In the genomic region with DNA sequence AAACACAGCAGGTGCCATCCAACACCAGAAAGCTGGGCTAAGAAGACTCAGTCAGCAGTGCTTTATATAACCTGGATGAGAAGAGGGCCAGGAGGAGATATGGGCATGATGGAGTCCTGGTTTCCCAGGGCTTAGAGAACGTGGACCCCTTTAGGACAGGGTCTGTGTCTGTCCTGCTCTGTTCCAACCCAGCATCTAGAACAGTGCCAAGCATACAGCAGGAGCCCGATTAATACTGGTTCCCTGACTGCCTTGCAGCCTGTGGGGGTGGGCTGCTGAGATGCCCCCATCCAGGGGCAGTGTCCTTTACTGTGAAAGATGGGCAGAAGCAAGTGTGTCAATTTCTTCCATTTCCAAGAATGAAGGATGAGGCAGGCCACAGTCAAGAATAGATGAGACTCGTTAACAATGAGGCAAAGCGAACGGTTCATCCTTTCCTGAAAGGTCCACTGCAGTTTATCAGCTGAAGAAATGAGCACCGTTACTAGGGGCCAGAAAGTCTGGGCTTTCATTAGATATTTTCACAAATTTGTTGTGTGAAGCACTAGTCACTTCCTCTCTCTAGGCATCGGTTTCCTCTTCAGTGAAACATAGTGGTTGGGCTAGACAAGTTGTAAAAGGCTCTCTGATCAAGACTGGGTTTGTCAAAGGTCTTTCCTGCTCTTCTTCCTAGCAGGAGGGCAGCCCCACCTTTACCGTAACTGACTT, we compare ENCODE assay signal across 1 cellular context.
TF ChIP-seq lines count a peak whose summit lies in the region.

No MANE protein-coding gene starts in this region.

TF ChIP-seq in GM12878, 131 proteins besides CTCF, POLR2A, EP300 and RAD21 (continued from another document):
- TF ChIP-seq, protein P1, sequence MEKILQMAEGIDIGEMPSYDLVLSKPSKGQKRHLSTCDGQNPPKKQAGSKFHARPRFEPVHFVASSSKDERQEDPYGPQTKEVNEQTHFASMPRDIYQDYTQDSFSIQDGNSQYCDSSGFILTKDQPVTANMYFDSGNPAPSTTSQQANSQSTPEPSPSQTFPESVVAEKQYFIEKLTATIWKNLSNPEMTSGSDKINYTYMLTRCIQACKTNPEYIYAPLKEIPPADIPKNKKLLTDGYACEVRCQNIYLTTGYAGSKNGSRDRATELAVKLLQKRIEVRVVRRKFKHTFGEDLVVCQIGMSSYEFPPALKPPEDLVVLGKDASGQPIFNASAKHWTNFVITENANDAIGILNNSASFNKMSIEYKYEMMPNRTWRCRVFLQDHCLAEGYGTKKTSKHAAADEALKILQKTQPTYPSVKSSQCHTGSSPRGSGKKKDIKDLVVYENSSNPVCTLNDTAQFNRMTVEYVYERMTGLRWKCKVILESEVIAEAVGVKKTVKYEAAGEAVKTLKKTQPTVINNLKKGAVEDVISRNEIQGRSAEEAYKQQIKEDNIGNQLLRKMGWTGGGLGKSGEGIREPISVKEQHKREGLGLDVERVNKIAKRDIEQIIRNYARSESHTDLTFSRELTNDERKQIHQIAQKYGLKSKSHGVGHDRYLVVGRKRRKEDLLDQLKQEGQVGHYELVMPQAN (conservative IDR thresholded peaks at IDR 0.05), result no peak
- TF ChIP-seq TCF7 (IDR thresholded peaks at IDR 0.05; ENCODE audit: borderline replicate concordance), result no peak
- no peak for TF ChIP-seq USF2 (IDR thresholded peaks at IDR 0.05; ENCODE audit: borderline replicate concordance, low read depth, low read length)
- no peak for TF ChIP-seq SUZ12 (IDR thresholded peaks at IDR 0.05; ENCODE audit: unreplicated experiment)
- no peak for TF ChIP-seq RAD51 (IDR thresholded peaks at IDR 0.05)
- no peak for TF ChIP-seq CREM (IDR thresholded peaks at IDR 0.05; ENCODE audit: low read depth)
TF ChIP-seq in GM12878: peak in this region for 2.
